In the genomic region with DNA sequence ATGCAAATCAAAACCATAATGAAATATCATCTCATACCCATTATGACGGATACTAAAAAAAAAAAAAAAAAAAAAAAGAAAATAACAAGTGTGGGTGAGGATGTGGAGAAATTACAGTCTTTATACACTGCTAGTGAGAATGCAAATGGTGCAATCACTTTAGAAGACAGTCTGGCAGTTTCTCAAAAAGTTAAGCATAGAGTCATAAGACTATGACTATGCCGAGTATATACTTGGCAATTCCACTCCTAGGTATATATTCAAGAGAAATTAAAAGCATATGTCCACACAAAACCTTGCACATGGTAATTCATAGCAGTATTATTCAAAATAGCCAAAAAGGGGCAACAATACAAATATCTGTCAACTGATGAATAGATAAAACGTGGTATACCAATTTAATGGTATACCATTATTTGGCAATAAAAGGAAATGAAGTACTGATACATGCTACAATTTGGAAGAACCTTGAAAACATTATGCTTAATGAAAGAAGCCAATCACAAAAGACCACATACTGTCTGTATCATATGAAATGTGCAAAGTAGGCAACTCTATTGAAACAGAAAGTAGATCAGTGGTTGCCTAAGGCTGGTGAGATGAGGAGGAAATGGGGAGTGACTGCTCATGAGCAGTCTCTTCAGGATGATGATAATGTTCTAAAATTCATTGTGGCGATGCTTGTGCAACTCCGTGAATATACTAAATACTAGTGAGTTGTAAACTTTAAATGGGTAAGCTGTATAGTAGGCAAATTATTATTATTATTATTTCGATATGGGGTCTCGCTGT, we compare ENCODE assay signal across 19 cellular contexts.
DNase-seq lines count a peak whose midpoint lies in the region; ATAC-seq and TF ChIP-seq lines count a peak whose summit lies in the region.
"Had no signal": no experiment of that assay in that cellular context is flagged by ENCODE, and none has a peak within 500 bp of the region (broad histone marks: within the 10 kb centered on the region; RNA-seq: fewer than 3 reads in every experiment).

No MANE protein-coding gene starts in this region.

- H3K27ac ChIP-seq in epithelial cell of prostate (peak overlapping the region; percentile 37), neuronal stem cell (replicated peaks; ENCODE audit: low read length) (no peak overlapping the region)
- H3K27ac ChIP-seq: BLaER1, gastroesophageal sphincter, RWPE1 had no signal

- no peak overlapping the region for H4K91ac ChIP-seq in neuronal stem cell (ENCODE audit: low read depth, low read length, poor library complexity)

- no peaks in the 10 kb centered on the region for H3K36me3 ChIP-seq in neuronal stem cell (replicated peaks in 1 of 2; ENCODE audit: control insufficient read depth in 2 of 2, insufficient read depth in 2 of 2, low read length in 2 of 2)
- H3K36me3 ChIP-seq: BLaER1, gastroesophageal sphincter had no signal

- H3K4ac ChIP-seq in neuronal stem cell (ENCODE audit: low read length), result no peak overlapping the region

- no peaks in the 10 kb centered on the region for H3K4me1 ChIP-seq in neuronal stem cell (ENCODE audit: control insufficient read depth in 2 of 2, insufficient read depth in 1 of 2, low read depth in 1 of 2, low read length in 2 of 2)
- H3K4me1 ChIP-seq: BLaER1, gastroesophageal sphincter had no signal

- no peak overlapping the region for H2AFZ ChIP-seq in neuronal stem cell (ENCODE audit: low read length)

- no peak overlapping the region for H3K18ac ChIP-seq in neuronal stem cell (ENCODE audit: low read length)

- no peak overlapping the region for H2BK15ac ChIP-seq in neuronal stem cell (ENCODE audit: low read length)

- H3K4me2 ChIP-seq in neuronal stem cell (ENCODE audit: insufficient read depth, low read length, poor library complexity, severe bottlenecking), result no peak overlapping the region
- H3K4me2 ChIP-seq: BLaER1 had no signal

- TF ChIP-seq CTCF in osteocyte (IDR thresholded peaks at IDR 0.05), result no peak

- no peaks in the 10 kb centered on the region for H3K79me1 ChIP-seq in neuronal stem cell (ENCODE audit: low read depth, low read length)

- no peak overlapping the region for H2AK5ac ChIP-seq in neuronal stem cell (ENCODE audit: low read depth, low read length)

- H3K9me3 ChIP-seq in neuronal stem cell (replicated peaks in 1 of 2; ENCODE audit: control insufficient read depth in 2 of 2, insufficient read depth in 1 of 2, low read depth in 1 of 2, low read length in 2 of 2), result no peaks in the 10 kb centered on the region
- H3K9me3 ChIP-seq: BLaER1, gastroesophageal sphincter had no signal

- H3K14ac ChIP-seq in neuronal stem cell (ENCODE audit: low read length), result no peak overlapping the region

- CTCF ChIA-PET in activated CD8-positive, alpha-beta memory T cell treated with anti-CD3 and anti-CD28 coated beads, Interleukin-2, amount 10 ng/mL, durations not matched to agents 7 days and 5 days (lab: Charles Lee), result no interaction called here

- WGBS in neuronal stem cell (ENCODE audit: extremely low coverage in 2 of 2, insufficient read length in 2 of 2, insufficient replicate concordance in 1 of 2), 2 donors, result no CpG with 5 or more reads among the region's 7 CpGs

- no peaks in the 10 kb centered on the region for H3K27me3 ChIP-seq in neuronal stem cell (ENCODE audit: control insufficient read depth in 3 of 3, insufficient read depth in 3 of 3, low read depth in 1 of 3, low read length in 3 of 3)
- H3K27me3 ChIP-seq: BLaER1, gastroesophageal sphincter had no signal

- ATAC-seq in activated CD8-positive, alpha-beta memory T cell treated with anti-CD3 and anti-CD28 coated beads, Interleukin-2, amount 10 ng/mL, durations not matched to agents 7 days and 5 days, result peak; percentile 39
- ATAC-seq: gastroesophageal sphincter, HCT116 had no signal

- peaks cover 5% of the 10 kb centered on the region for H3K4me1 Mint-ChIP-seq in activated CD8-positive, alpha-beta memory T cell treated with anti-CD3 and anti-CD28 coated beads, Interleukin-2, amount 10 ng/mL, durations not matched to agents 7 days and 5 days
- no peaks in the 10 kb centered on the region for H3K4me1 Mint-ChIP-seq in osteocyte (ENCODE audit: unreplicated experiment)
- H3K4me1 Mint-ChIP-seq: activated CD4-positive, alpha-beta T cell treated with anti-CD3 and anti-CD28 coated beads, Interleukin-2, amount 10 ng/mL, durations not matched to agents 24 days and 14 days; nephron progenitor cell had no signal

- no peaks in the 10 kb centered on the region for H3K9me3 Mint-ChIP-seq in activated CD8-positive, alpha-beta memory T cell treated with anti-CD3 and anti-CD28 coated beads, Interleukin-2, amount 10 ng/mL, durations not matched to agents 7 days and 5 days (ENCODE audit: low read depth)
- no peaks in the 10 kb centered on the region for H3K9me3 Mint-ChIP-seq in osteocyte (ENCODE audit: unreplicated experiment)

- no peak overlapping the region for H2BK12ac ChIP-seq in neuronal stem cell (ENCODE audit: low read length)

- H3K4me3 ChIP-seq in neuronal stem cell (ENCODE audit: low read length in 2 of 2), result no peak overlapping the region
- H3K4me3 ChIP-seq: BLaER1, gastroesophageal sphincter had no signal

- H3K4me3 Mint-ChIP-seq in activated CD8-positive, alpha-beta memory T cell treated with anti-CD3 and anti-CD28 coated beads, Interleukin-2, amount 10 ng/mL, durations not matched to agents 7 days and 5 days, result no peak overlapping the region
- H3K4me3 Mint-ChIP-seq in osteocyte (ENCODE audit: unreplicated experiment), result no peak overlapping the region
- H3K4me3 Mint-ChIP-seq: activated CD4-positive, alpha-beta T cell treated with anti-CD3 and anti-CD28 coated beads, Interleukin-2, amount 10 ng/mL, durations not matched to agents 24 days and 14 days; nephron progenitor cell had no signal

- H3K9ac ChIP-seq in neuronal stem cell (ENCODE audit: low read depth, low read length, poor library complexity), result no peak overlapping the region
- H3K9ac ChIP-seq: BLaER1 had no signal

- H3K27ac Mint-ChIP-seq in activated CD8-positive, alpha-beta memory T cell treated with anti-CD3 and anti-CD28 coated beads, Interleukin-2, amount 10 ng/mL, durations not matched to agents 7 days and 5 days, result no peak overlapping the region
- H3K27ac Mint-ChIP-seq in osteocyte (ENCODE audit: unreplicated experiment), result no peak overlapping the region
- H3K27ac Mint-ChIP-seq: activated CD4-positive, alpha-beta T cell treated with anti-CD3 and anti-CD28 coated beads, Interleukin-2, amount 10 ng/mL, durations not matched to agents 24 days and 14 days; nephron progenitor cell; progenitor cell of endocrine pancreas had no signal

- DNase-seq in activated CD8-positive, alpha-beta memory T cell treated with anti-CD3 and anti-CD28 coated beads, Interleukin-2, amount 10 ng/mL, durations not matched to agents 7 days and 5 days, result peak; percentile 11
- no peak for DNase-seq in activated CD8-positive, alpha-beta memory T cell treated with anti-CD3 and anti-CD28 coated beads, Interleukin-2, amount 50 U/mL, for 4 hours
- peak; percentile 20 for DNase-seq in OCI-M1 (lab: John Stamatoyannopoulos, UW)
- no peak for DNase-seq in epithelial cell of prostate (ENCODE audit: low read depth, low spot score)
- DNase-seq in osteocyte (ENCODE audit: extremely low spot score, unreplicated experiment), result peak; percentile 3
- DNase-seq in NCI-H82 (lab: John Stamatoyannopoulos, UW), result no peak
- DNase-seq in cortex of kidney (lab: John Stamatoyannopoulos, UW), result no peak
- no peak for DNase-seq in neuronal stem cell (ENCODE audit: low spot score)
- DNase-seq: activated CD4-positive, alpha-beta T cell treated with anti-CD3 and anti-CD28 coated beads, Interleukin-2, amount 10 ng/mL, durations not matched to agents 24 days and 14 days; NCI-H1048; NCI-H1930; nephron progenitor cell; NK-92 treated with Interleukin-12 subunit alpha and Interleukin-12 subunit beta, amount 100 ng/mL, for 24 hours; SW 1271 had no signal

- no peak overlapping the region for H3K23ac ChIP-seq in neuronal stem cell (ENCODE audit: low read depth, low read length, poor library complexity)

- no peak overlapping the region for H4K8ac ChIP-seq in neuronal stem cell (ENCODE audit: low read depth, low read length)

- H2BK5ac ChIP-seq in neuronal stem cell (ENCODE audit: low read length), result no peak overlapping the region

- H3K27me3 Mint-ChIP-seq in activated CD8-positive, alpha-beta memory T cell treated with anti-CD3 and anti-CD28 coated beads, Interleukin-2, amount 10 ng/mL, durations not matched to agents 7 days and 5 days, result peaks cover 46% of the 10 kb centered on the region
- peaks cover 21% of the 10 kb centered on the region for H3K27me3 Mint-ChIP-seq in osteocyte (ENCODE audit: unreplicated experiment)
- H3K27me3 Mint-ChIP-seq: progenitor cell of endocrine pancreas had no signal

- H2BK120ac ChIP-seq in neuronal stem cell (ENCODE audit: low read depth, low read length), result no peak overlapping the region

- no peaks in the 10 kb centered on the region for H3K36me3 Mint-ChIP-seq in activated CD8-positive, alpha-beta memory T cell treated with anti-CD3 and anti-CD28 coated beads, Interleukin-2, amount 10 ng/mL, durations not matched to agents 7 days and 5 days
- no peaks in the 10 kb centered on the region for H3K36me3 Mint-ChIP-seq in osteocyte (ENCODE audit: unreplicated experiment)

Comparison
In these comparisons a context has a peak if more than half of its experiments do, and no peak if none do; other contexts are left out.
1. DNase-seq: peak in activated CD8-positive, alpha-beta memory T cell treated with anti-CD3 and anti-CD28 coated beads, Interleukin-2, amount 10 ng/mL, durations not matched to agents 7 days and 5 days (single experiment), OCI-M1 (single experiment) and osteocyte (single experiment); none in activated CD8-positive, alpha-beta memory T cell treated with anti-CD3 and anti-CD28 coated beads, Interleukin-2, amount 50 U/mL, for 4 hours (single experiment), epithelial cell of prostate (single experiment), NCI-H82 (single experiment), cortex of kidney (single experiment) and neuronal stem cell (single experiment).